ENCODE assay signal across 20 cellular contexts in genomic region chr3:140343709-140344417, GRCh38.
DNase-seq lines count a peak whose midpoint lies in the region; FAIRE-seq and TF ChIP-seq lines count a peak whose summit lies in the region.
"Had no signal": no experiment of that assay in that cellular context is flagged by ENCODE, and none has a peak within 500 bp of the region (broad histone marks: within the 10 kb centered on the region; RNA-seq: fewer than 3 reads in every experiment).

No MANE protein-coding gene starts in this region.

- H3K36me3 ChIP-seq in H1 (ENCODE audit: control insufficient read depth in 2 of 4, insufficient read depth in 4 of 4, low read length in 3 of 4) (no peaks in the 10 kb centered on the region), neuronal stem cell (replicated peaks in 1 of 2; ENCODE audit: control insufficient read depth in 2 of 2, insufficient read depth in 2 of 2, low read length in 2 of 2) (no peaks in the 10 kb centered on the region), testis (ENCODE audit: low read depth, missing control alignments) (no peaks in the 10 kb centered on the region)

- H3K14ac ChIP-seq in H1 (ENCODE audit: insufficient read length) (no peak overlapping the region), neuronal stem cell (ENCODE audit: low read length) (no peak overlapping the region)

- H3K4me3 ChIP-seq in H1 (ENCODE audit: extremely low read depth in 1 of 4, insufficient read depth in 2 of 4, low read depth in 3 of 4, low read length in 4 of 4) (no peak overlapping the region), neuronal stem cell (ENCODE audit: low read length in 2 of 2) (no peak overlapping the region), testis (no peak overlapping the region), foreskin fibroblast (ENCODE audit: low read depth in 1 of 2, low read length in 2 of 2) (no peak overlapping the region)
- H3K4me3 ChIP-seq: GM23338 had no signal

- H3K4me3 Mint-ChIP-seq in activated T-helper 1 cell treated with anti-CD3 and anti-CD28 coated beads, Interleukin-12 subunit alpha, Interleukin-12 subunit beta, Interleukin-2, Interleukin-4 antibody, amounts not matched to agents 30 ng/mL and 10 ng/mL and 1 ng/mL, durations not matched to agents 14 hours and 24 hours and 36 hours: no peak overlapping the region
- H3K4me3 Mint-ChIP-seq: CD14-positive monocyte, GM23338 had no signal

- no peaks in the 10 kb centered on the region for H4K20me1 ChIP-seq in H1 (replicated peaks in 1 of 2; ENCODE audit: control insufficient read depth in 1 of 2, insufficient read depth in 2 of 2, low read length in 2 of 2)

- no peak overlapping the region for H3K56ac ChIP-seq in H1 (replicated peaks; ENCODE audit: insufficient read length, low read depth, low read length)

- H4K91ac ChIP-seq in H1 (replicated peaks; ENCODE audit: insufficient read length, low read length): peak overlapping the region; percentile 88
- H4K91ac ChIP-seq in neuronal stem cell (ENCODE audit: low read depth, low read length, poor library complexity): no peak overlapping the region

- H3K4ac ChIP-seq in H1 (replicated peaks; ENCODE audit: insufficient read length, low read depth, low read length) (peak overlapping the region; percentile 48), neuronal stem cell (ENCODE audit: low read length) (no peak overlapping the region)

- H2AFZ ChIP-seq in H1 (ENCODE audit: low read length): no peak overlapping the region
- no peak overlapping the region for H2AFZ ChIP-seq in neuronal stem cell (ENCODE audit: low read length)
- H2AFZ ChIP-seq: GM23338 had no signal

- no peaks in the 10 kb centered on the region for H3K36me3 Mint-ChIP-seq in activated T-helper 1 cell treated with anti-CD3 and anti-CD28 coated beads, Interleukin-12 subunit alpha, Interleukin-12 subunit beta, Interleukin-2, Interleukin-4 antibody, amounts not matched to agents 30 ng/mL and 10 ng/mL and 1 ng/mL, durations not matched to agents 14 hours and 24 hours and 36 hours (ENCODE audit: low read depth)
- H3K36me3 Mint-ChIP-seq: CD14-positive monocyte had no signal

- no peaks in the 10 kb centered on the region for H3K23me2 ChIP-seq in H1 (ENCODE audit: low read depth, low read length)

- H3K9ac ChIP-seq in H1 (replicated peaks in 1 of 4; ENCODE audit: extremely low read depth in 1 of 4, low read depth in 3 of 4, low read length in 3 of 4) (peak overlapping the region in 1 of 4 experiments; percentile 27; a peak in 1 of 7 replicates), neuronal stem cell (ENCODE audit: low read depth, low read length, poor library complexity) (no peak overlapping the region)
- H3K9ac ChIP-seq: SK-N-SH had no signal

- H2AK5ac ChIP-seq in H1 (ENCODE audit: low read depth, low read length) (0 out of 2 replicates have a peak overlapping the region, but pooled peaks have one; percentile 13), neuronal stem cell (ENCODE audit: low read depth, low read length) (no peak overlapping the region)

- H3K27ac ChIP-seq in H1 (ENCODE audit: low read depth, low read length): no peak overlapping the region
- no peak overlapping the region for H3K27ac ChIP-seq in neuronal stem cell (replicated peaks; ENCODE audit: low read length)
- H3K27ac ChIP-seq in testis: no peak overlapping the region
- H3K27ac ChIP-seq: 22Rv1 had no signal

- H3K4me1 Mint-ChIP-seq in activated T-helper 1 cell treated with anti-CD3 and anti-CD28 coated beads, Interleukin-12 subunit alpha, Interleukin-12 subunit beta, Interleukin-2, Interleukin-4 antibody, amounts not matched to agents 30 ng/mL and 10 ng/mL and 1 ng/mL, durations not matched to agents 14 hours and 24 hours and 36 hours (ENCODE audit: low read depth): no peaks in the 10 kb centered on the region
- H3K4me1 Mint-ChIP-seq: CD14-positive monocyte had no signal

- H3K27me3 Mint-ChIP-seq in activated T-helper 1 cell treated with anti-CD3 and anti-CD28 coated beads, Interleukin-12 subunit alpha, Interleukin-12 subunit beta, Interleukin-2, Interleukin-4 antibody, amounts not matched to agents 30 ng/mL and 10 ng/mL and 1 ng/mL, durations not matched to agents 14 hours and 24 hours and 36 hours (ENCODE audit: insufficient read depth): no peaks in the 10 kb centered on the region

- H2BK20ac ChIP-seq in H1 (ENCODE audit: low read length): peak overlapping the region; percentile 37

- H3K4me1 ChIP-seq in H1 (replicated peaks in 1 of 4; ENCODE audit: control insufficient read depth in 3 of 4, insufficient read depth in 4 of 4, low read length in 3 of 4) (peaks cover 5 to 16% (median 15%) of the 10 kb centered on the region in 4 experiments), neuronal stem cell (ENCODE audit: control insufficient read depth in 2 of 2, insufficient read depth in 1 of 2, low read depth in 1 of 2, low read length in 2 of 2) (peaks cover 0 to 2% of the 10 kb centered on the region in 2 donors), testis (no peaks in the 10 kb centered on the region)

- H3K9me3 ChIP-seq in H1 (ENCODE audit: insufficient read depth in 2 of 2, low read depth in 1 of 2, low read length in 1 of 2): no peaks in the 10 kb centered on the region
- H3K9me3 ChIP-seq in neuronal stem cell (replicated peaks in 1 of 2; ENCODE audit: control insufficient read depth in 2 of 2, insufficient read depth in 1 of 2, low read depth in 1 of 2, low read length in 2 of 2): no peaks in the 10 kb centered on the region
- H3K9me3 ChIP-seq in testis: no peaks in the 10 kb centered on the region
- H3K9me3 ChIP-seq: SK-N-SH had no signal

- TF ChIP-seq CTCF in H1 (IDR thresholded peaks at IDR 0.05; ENCODE audit: control extremely low read depth in 1 of 3, insufficient read depth in 1 of 3, low read depth in 1 of 3, low read length in 3 of 3) (no peak), testis (IDR thresholded peaks at IDR 0.05) (no peak), foreskin fibroblast (IDR thresholded peaks at IDR 0.05; ENCODE audit: low read depth, low read length) (no peak)

- no peak for FAIRE-seq in H1 (lab: Jason Lieb, UNC)
- FAIRE-seq: GM12892, GM18507 had no signal

- H3K4me2 ChIP-seq in H1 (ENCODE audit: insufficient read depth in 1 of 2, low read depth in 2 of 2, low read length in 2 of 2) (no peak overlapping the region), neuronal stem cell (ENCODE audit: insufficient read depth, low read length, poor library complexity, severe bottlenecking) (no peak overlapping the region)
- H3K4me2 ChIP-seq: GM23338, SK-N-SH had no signal

- DNase-seq in DMS 273 (lab: John Stamatoyannopoulos, UW; ENCODE audit: unreplicated experiment): peak; percentile 60
- no peak for DNase-seq in DMS 273 treated with DMSO at 0.1 percent for 48 hours (lab: John Stamatoyannopoulos, UW)
- DNase-seq in NCI-H1694 treated with DMSO at 0.1 percent for 48 hours (lab: John Stamatoyannopoulos, UW): peak; percentile 79
- DNase-seq in H1 (ENCODE audit: low read depth in 1 of 2, low spot score in 2 of 2): no peak
- DNase-seq in neuronal stem cell (ENCODE audit: low spot score): no peak
- DNase-seq in testis: no peak
- DNase-seq in activated T-helper 1 cell treated with anti-CD3 and anti-CD28 coated beads, Interleukin-12 subunit alpha, Interleukin-12 subunit beta, Interleukin-2, Interleukin-4 antibody, amounts not matched to agents 30 ng/mL and 10 ng/mL and 1 ng/mL, durations not matched to agents 14 hours and 24 hours and 36 hours (ENCODE audit: low spot score): no peak
- DNase-seq in foreskin fibroblast: no peak
- DNase-seq: COR-L47, DMS153, NCI-H1105, NCI-H2227 treated with DMSO at 0.1 percent for 48 hours, OCI-M1, SHP77 treated with DMSO at 0.1 percent for 48 hours, SK-N-SH had no signal

- 94% methylated on average over 10 of the region's 10 CpGs; no CpG with 5 or more reads in 1 of the 2 experiments for WGBS in H1 (ENCODE audit: extremely low coverage in 1 of 2, insufficient coverage in 1 of 2, insufficient read length in 1 of 2, insufficient replicate concordance in 2 of 2, low coverage in 1 of 2, low lambda C conversion rate in 2 of 2, missing lambda C conversion rate in 1 of 2), 2 experiments
- WGBS in neuronal stem cell (ENCODE audit: extremely low coverage in 2 of 2, insufficient read length in 2 of 2, insufficient replicate concordance in 1 of 2), 2 donors: no CpG with 5 or more reads among the region's 10 CpGs
- WGBS in testis, 2 donors: 84 to 85% methylated on average over 10 of the region's 10 CpGs

- 0 out of 2 replicates have a peak overlapping the region, but pooled peaks have one; percentile 11 for H2BK15ac ChIP-seq in H1 (ENCODE audit: low read length)
- no peak overlapping the region for H2BK15ac ChIP-seq in neuronal stem cell (ENCODE audit: low read length)

- H2BK120ac ChIP-seq in H1 (replicated peaks; ENCODE audit: low read depth, low read length): peak overlapping the region; percentile 75
- H2BK120ac ChIP-seq in neuronal stem cell (ENCODE audit: low read depth, low read length): no peak overlapping the region

- TF ChIP-seq POLR2A in H1 (IDR thresholded peaks at IDR 0.05; ENCODE audit: control extremely low read depth in 1 of 2, low read depth in 2 of 2, low read length in 2 of 2) (no peak), testis (IDR thresholded peaks at IDR 0.05) (no peak)

- CTCF ChIA-PET in H1 (lab: Charles Lee; ENCODE audit: partially characterized antibody): interaction anchor here (1.1 to 1.3 kb wide), 2 partner anchors 23 to 155 kb away, joined by 3 read pairs; no protein-coding TSS in a partner anchor

- no peak overlapping the region for H4K8ac ChIP-seq in H1 (ENCODE audit: extremely low read depth, insufficient read depth, low read length)
- peak overlapping the region; percentile 21 for H4K8ac ChIP-seq in neuronal stem cell (ENCODE audit: low read depth, low read length)

- H3K79me1 ChIP-seq in H1 (ENCODE audit: low read depth, low read length) (no peaks in the 10 kb centered on the region), neuronal stem cell (ENCODE audit: low read depth, low read length) (no peaks in the 10 kb centered on the region)

- no peaks in the 10 kb centered on the region for H3K79me2 ChIP-seq in H1 (ENCODE audit: control insufficient read depth in 1 of 2, insufficient read depth in 2 of 2, low read length in 2 of 2)

- H3K18ac ChIP-seq in H1 (ENCODE audit: extremely low read depth, low read length): peak overlapping the region; percentile 0; the same call in 1 of the 2 replicates
- H3K18ac ChIP-seq in neuronal stem cell (ENCODE audit: low read length): peak overlapping the region; percentile 29

- H3K27me3 ChIP-seq in H1 (replicated peaks in 1 of 4; ENCODE audit: control insufficient read depth in 3 of 4, extremely low read depth in 1 of 4, insufficient read depth in 3 of 4, low read length in 3 of 4): no peaks in the 10 kb centered on the region
- no peaks in the 10 kb centered on the region for H3K27me3 ChIP-seq in neuronal stem cell (ENCODE audit: control insufficient read depth in 3 of 3, insufficient read depth in 3 of 3, low read depth in 1 of 3, low read length in 3 of 3)
- no peaks in the 10 kb centered on the region for H3K27me3 ChIP-seq in testis

- H3K9me3 Mint-ChIP-seq in activated T-helper 1 cell treated with anti-CD3 and anti-CD28 coated beads, Interleukin-12 subunit alpha, Interleukin-12 subunit beta, Interleukin-2, Interleukin-4 antibody, amounts not matched to agents 30 ng/mL and 10 ng/mL and 1 ng/mL, durations not matched to agents 14 hours and 24 hours and 36 hours: peaks cover 9% of the 10 kb centered on the region

- POLR2A ChIA-PET in H1 (lab: Charles Lee; ENCODE audit: partially characterized antibody): interaction anchor here (1.0 kb wide), 1 partner anchor 539 kb away, joined by 3 read pairs; no protein-coding TSS in a partner anchor

- no peak for TF ChIP-seq EP300 in H1 (IDR thresholded peaks at IDR 0.05; ENCODE audit: borderline replicate concordance in 1 of 2, low read depth in 2 of 2, low read length in 2 of 2)

- H3K23ac ChIP-seq in H1 (ENCODE audit: insufficient read length): no peak overlapping the region
- H3K23ac ChIP-seq in neuronal stem cell (ENCODE audit: low read depth, low read length, poor library complexity): no peak overlapping the region

- H3K27ac Mint-ChIP-seq in activated T-helper 1 cell treated with anti-CD3 and anti-CD28 coated beads, Interleukin-12 subunit alpha, Interleukin-12 subunit beta, Interleukin-2, Interleukin-4 antibody, amounts not matched to agents 30 ng/mL and 10 ng/mL and 1 ng/mL, durations not matched to agents 14 hours and 24 hours and 36 hours: no peak overlapping the region
- H3K27ac Mint-ChIP-seq: CD14-positive monocyte, GM23338 had no signal

- H4K5ac ChIP-seq in H1 (ENCODE audit: insufficient read length, low read depth, low read length): peak overlapping the region; percentile 18

- peak overlapping the region; percentile 92; the same call in 1 of the 2 replicates for H2BK12ac ChIP-seq in H1 (ENCODE audit: low read depth, low read length)
- H2BK12ac ChIP-seq in neuronal stem cell (ENCODE audit: low read length): no peak overlapping the region

- H2BK5ac ChIP-seq in H1 (ENCODE audit: low read depth, low read length) (peak overlapping the region; percentile 26; the same call in 1 of the 2 replicates), neuronal stem cell (ENCODE audit: low read length) (no peak overlapping the region)

- intact Hi-C loops in testis (cut with DNase I; ENCODE audit: low total_unique reads): no loop called here
- intact Hi-C loops in activated T-helper 1 cell treated with anti-CD3 and anti-CD28 coated beads, Interleukin-12 subunit alpha, Interleukin-12 subunit beta, Interleukin-2, Interleukin-4 antibody, amounts not matched to agents 30 ng/mL and 10 ng/mL and 1 ng/mL, durations not matched to agents 14 hours and 24 hours and 36 hours (cut with micrococcal nuclease): no loop called here

- no peak for TF ChIP-seq RAD21 in H1 (IDR thresholded peaks at IDR 0.05 in 1 of 2, conservative IDR thresholded peaks at IDR 0.05 in 1 of 2; ENCODE audit: low read depth in 2 of 2, low read length in 2 of 2)

Comparison
In these comparisons a context has a peak if more than half of its experiments do, and no peak if none do; other contexts are left out.
1. DNase-seq: peak in DMS 273 (single experiment) and NCI-H1694 treated with DMSO at 0.1 percent for 48 hours (single experiment); none in DMS 273 treated with DMSO at 0.1 percent for 48 hours (single experiment), H1 (0 of 2), neuronal stem cell (single experiment), testis (single experiment), activated T-helper 1 cell treated with anti-CD3 and anti-CD28 coated beads, Interleukin-12 subunit alpha, Interleukin-12 subunit beta, Interleukin-2, Interleukin-4 antibody, amounts not matched to agents 30 ng/mL and 10 ng/mL and 1 ng/mL, durations not matched to agents 14 hours and 24 hours and 36 hours (single experiment) and foreskin fibroblast (0 of 2).